14 cellular contexts compared by ENCODE assay signal in genomic region chr13:42747399-42747873, GRCh38. TPM values are rescaled to one million over a fixed set of nuclear protein-coding genes. Genes with fewer than 3 reads are reported as not detected.
DNase-seq lines count a peak whose midpoint lies in the region; ATAC-seq and TF ChIP-seq lines count a peak whose summit lies in the region.
"Had no signal": no experiment of that assay in that cellular context is flagged by ENCODE, and none has a peak within 500 bp of the region (broad histone marks: within the 10 kb centered on the region; RNA-seq: fewer than 3 reads in every experiment).

No MANE protein-coding gene starts in this region.

- H3K36me3 ChIP-seq in right atrium auricular region = no peaks in the 10 kb centered on the region
- H3K36me3 ChIP-seq: BLaER1, stomach had no signal

- DNase-seq in A172 (ENCODE audit: low spot score) (peak; percentile 27), HPDE6-E6E7 (ENCODE audit: extremely low spot score) (peak; percentile 11), amniotic stem cell (lab: John Stamatoyannopoulos, UW) (peak; percentile 89), right atrium auricular region (ENCODE audit: low spot score) (no peak), ACHN (no peak)
- DNase-seq in activated naive CD4-positive, alpha-beta T cell treated with anti-CD3 and anti-CD28 coated beads, Interleukin-2, amount 50 U/mL, for 72 hours (ENCODE audit: low spot score in 2 of 2) = no peak
- DNase-seq: activated T-cell treated with anti-CD3 and anti-CD28 coated beads for 4 hours, dorsolateral prefrontal cortex, stomach had no signal

- H3K9me3 ChIP-seq in right atrium auricular region = no peaks in the 10 kb centered on the region
- H3K9me3 ChIP-seq: BLaER1, stomach had no signal

- H3K9me3 Mint-ChIP-seq in activated naive CD4-positive, alpha-beta T cell treated with anti-CD3 and anti-CD28 coated beads, Interleukin-2, amount 50 U/mL, for 72 hours = no peaks in the 10 kb centered on the region
- H3K9me3 Mint-ChIP-seq: T-helper 1 cell treated with Interleukin-12 subunit alpha and Interleukin-12 subunit beta and Interleukin-4 antibody, amounts not matched to agents 30 μg/mL and 1 μg/mL, for 36 hours had no signal

- no peaks in the 10 kb centered on the region for H3K36me3 Mint-ChIP-seq in activated naive CD4-positive, alpha-beta T cell treated with anti-CD3 and anti-CD28 coated beads, Interleukin-2, amount 50 U/mL, for 72 hours

- in situ Hi-C loops in ACHN (cut with HindIII; ENCODE audit: low pct_ligation_motif_present, low pct_unique_long_range_greater_than_20kb, low sequenced_read_pairs) = no loop called here

- no peak overlapping the region for H3K4me3 ChIP-seq in right atrium auricular region
- H3K4me3 ChIP-seq: BLaER1, dorsolateral prefrontal cortex, stomach had no signal

- peak overlapping the region; percentile 37 to 84 for H3K27ac ChIP-seq in right atrium auricular region
- H3K27ac ChIP-seq: BLaER1, dorsolateral prefrontal cortex, stomach had no signal

- H3K4me1 ChIP-seq in right atrium auricular region = peaks cover 0 to 24% of the 10 kb centered on the region in 2 donors
- H3K4me1 ChIP-seq: BLaER1, stomach had no signal

- no peak for TF ChIP-seq CTCF in right atrium auricular region (IDR thresholded peaks at IDR 0.05)

- no peak for ATAC-seq in activated naive CD4-positive, alpha-beta T cell treated with anti-CD3 and anti-CD28 coated beads, Interleukin-2, amount 50 U/mL, for 72 hours
- ATAC-seq in HG03280 (IDR thresholded peaks at IDR 0.05; ENCODE audit: unreplicated experiment) = no peak
- ATAC-seq in activated CD4-positive, CD25-positive, alpha-beta regulatory T cell treated with anti-CD3 and anti-CD28 coated beads, Interleukin-2, amount 50 U/mL, for 24 hours = no peak

- no peak overlapping the region for H3K27ac Mint-ChIP-seq in activated naive CD4-positive, alpha-beta T cell treated with anti-CD3 and anti-CD28 coated beads, Interleukin-2, amount 50 U/mL, for 72 hours
- H3K27ac Mint-ChIP-seq: T-helper 1 cell treated with Interleukin-12 subunit alpha and Interleukin-12 subunit beta and Interleukin-4 antibody, amounts not matched to agents 30 μg/mL and 1 μg/mL, for 36 hours had no signal

- no peaks in the 10 kb centered on the region for H3K27me3 ChIP-seq in right atrium auricular region
- H3K27me3 ChIP-seq: BLaER1, stomach had no signal

RNA-seq across cellular contexts. Expression of gene FAM216B, which starts 33.9 kb away (rescaled TPM):
- not detected in 2 replicates for total RNA-seq in A172 (2014; rRNA removed; shearing (Covaris generic))
- 10 to 100 TPM; 22.0 to 23.5 TPM for total RNA-seq in right atrium auricular region
- not detected for total RNA-seq in activated naive CD4-positive, alpha-beta T cell treated with anti-CD3 and anti-CD28 coated beads, Interleukin-2, amount 50 U/mL, for 72 hours
- total RNA-seq: liver had no signal

Comparison
In these comparisons a context has a peak if more than half of its experiments do, and no peak if none do; other contexts are left out.
1. DNase-seq: peak in A172 (single experiment), HPDE6-E6E7 (single experiment) and amniotic stem cell (single experiment); none in right atrium auricular region (single experiment), activated naive CD4-positive, alpha-beta T cell treated with anti-CD3 and anti-CD28 coated beads, Interleukin-2, amount 50 U/mL, for 72 hours (0 of 2) and ACHN (single experiment).
2. RNA of gene FAM216B, which starts 33.9 kb away (total RNA-seq): 22.0 to 23.5 TPM in right atrium auricular region; not detected in A172 and not detected in activated naive CD4-positive, alpha-beta T cell treated with anti-CD3 and anti-CD28 coated beads, Interleukin-2, amount 50 U/mL, for 72 hours; every median in the first group is over 10 times any median in the second.